In genomic region chr3:67005974-67006373, GRCh38 we compare ENCODE assay signal across 1 cellular context.
TF ChIP-seq lines count a peak whose summit lies in the region.

No MANE protein-coding gene starts in this region.

TF ChIP-seq in WTC11, 78 proteins besides CTCF, POLR2A, EP300 and RAD21 (continued from another document):
- TF ChIP-seq PRDM15 (CRISPR knock-in tag; IDR thresholded peaks at IDR 0.05), result no peak
